ENCODE assay signal across 17 cellular contexts in the genomic region with DNA sequence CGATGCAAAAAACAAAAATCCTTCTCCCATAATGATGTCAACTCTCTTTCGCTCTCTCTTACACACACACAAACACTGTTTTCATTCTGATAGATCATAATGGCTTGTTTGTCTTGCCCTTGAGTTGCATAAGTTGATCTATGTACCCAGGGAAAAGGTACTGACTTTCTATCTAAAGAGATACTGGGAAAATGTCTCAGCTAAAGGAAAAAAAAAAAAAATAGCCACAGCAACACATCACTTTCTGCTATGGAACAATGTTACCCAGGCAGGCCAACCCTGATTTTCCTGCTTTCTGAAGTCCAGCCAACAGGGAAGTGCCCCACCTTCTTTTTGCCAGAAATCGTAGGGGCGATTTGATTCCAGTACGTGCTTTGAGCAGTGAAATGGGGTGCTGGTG.
DNase-seq lines count a peak whose midpoint lies in the region; ATAC-seq and TF ChIP-seq lines count a peak whose summit lies in the region.
"Had no signal": no experiment of that assay in that cellular context is flagged by ENCODE, and none has a peak within 500 bp of the region (broad histone marks: within the 10 kb centered on the region; RNA-seq: fewer than 3 reads in every experiment).

No MANE protein-coding gene starts in this region.

- no peaks in the 10 kb centered on the region for H3K27me3 Mint-ChIP-seq in T-helper 17 cell
- H3K27me3 Mint-ChIP-seq: central memory CD8-positive, alpha-beta T cell had no signal

- H2AK5ac ChIP-seq in IMR-90 (ENCODE audit: low read depth, low read length): peak overlapping the region; percentile 57; the same call in 1 of the 2 replicates

- no peak overlapping the region for H3K4ac ChIP-seq in IMR-90 (ENCODE audit: low read depth, low read length)

- H4K20me1 ChIP-seq in IMR-90 (ENCODE audit: insufficient read depth, low read length): no peaks in the 10 kb centered on the region

- H3K9ac ChIP-seq in IMR-90 (ENCODE audit: low read depth, low read length): no peak overlapping the region

- no peak overlapping the region for H4K5ac ChIP-seq in IMR-90 (ENCODE audit: low read depth, low read length)

- H3K36me3 ChIP-seq in IMR-90 (ENCODE audit: control insufficient read depth, insufficient read depth, low read length) (no peaks in the 10 kb centered on the region), thyroid gland (no peaks in the 10 kb centered on the region)

- 0 out of 2 replicates have a peak overlapping the region, but pooled peaks have one; percentile 50 for H3K14ac ChIP-seq in IMR-90 (replicated peaks; ENCODE audit: low read depth, low read length)

- ATAC-seq in IMR-90 (ENCODE audit: low read depth) (no peak), HG02798 (IDR thresholded peaks at IDR 0.05; ENCODE audit: poor library complexity, unreplicated experiment) (no peak), T-helper 17 cell (no peak)
- ATAC-seq: stimulated activated naive B cell treated with anti-CD40 and anti-IgM and Interleukin-4, amounts not matched to agents 10 μg/mL and 1 μg/mL and 100 μg/mL, for 72 hours; T-cell had no signal

- POLR2A ChIA-PET in IMR-90 (lab: Charles Lee; ENCODE audit: unreplicated experiment): no interaction called here

- TF ChIP-seq POLR2A in IMR-90 (IDR thresholded peaks at IDR 0.05; ENCODE audit: low read depth, low read length): no peak
- no peak for TF ChIP-seq POLR2A in thyroid gland (IDR thresholded peaks at IDR 0.05)

- no peaks in the 10 kb centered on the region for H3K79me1 ChIP-seq in IMR-90 (ENCODE audit: low read depth in 1 of 2, low read length in 2 of 2)

- no peak for TF ChIP-seq RAD21 in IMR-90 (IDR thresholded peaks at IDR 0.05; ENCODE audit: low read length)

- H2AFZ ChIP-seq in IMR-90 (replicated peaks; ENCODE audit: low read length, poor library complexity): no peak overlapping the region

- H3K27ac ChIP-seq in IMR-90 (ENCODE audit: insufficient read depth, low read length): no peak overlapping the region
- H3K27ac ChIP-seq in dorsolateral prefrontal cortex: peak overlapping the region in 58 of 59 donors; percentile 43 to 92 (median 82)
- H3K27ac ChIP-seq in skin epidermis: peak overlapping the region in 11 of 21 experiments; percentile 10 to 74 (median 38)
- no peak overlapping the region for H3K27ac ChIP-seq in thyroid gland
- H3K27ac ChIP-seq: RWPE1, VCaP had no signal

- no TSS peak for BruUV-seq in IMR-90 (replicated peaks; lab: Mats Ljungman, UMichigan)

- no peak overlapping the region for H3K56ac ChIP-seq in IMR-90 (ENCODE audit: extremely low read depth, insufficient read depth, low read length)

- no peak overlapping the region; the same call in 1 of the 2 replicates for H4K91ac ChIP-seq in IMR-90 (ENCODE audit: insufficient read depth, low read depth, low read length)

- H3K4me3 ChIP-seq in IMR-90 (ENCODE audit: insufficient read depth, low read depth, low read length) (no peak overlapping the region), dorsolateral prefrontal cortex (peak overlapping the region in 10 of 59 donors; percentile 3 to 32 (median 16)), skin epidermis (no peak overlapping the region), thyroid gland (replicated peaks in 1 of 3) (no peak overlapping the region)

- in situ Hi-C loops in IMR-90 (cut with MboI; ENCODE audit: low sequenced_read_pairs): no loop called here

- H3K27me3 ChIP-seq in IMR-90 (ENCODE audit: control insufficient read depth, insufficient read depth, low read length) (no peaks in the 10 kb centered on the region), dorsolateral prefrontal cortex (no peaks in the 10 kb centered on the region), thyroid gland (no peaks in the 10 kb centered on the region)

- H2BK120ac ChIP-seq in IMR-90 (ENCODE audit: low read depth, low read length): peak overlapping the region; percentile 33; the same call in 1 of the 2 replicates

- no peak overlapping the region for H3K4me2 ChIP-seq in IMR-90 (ENCODE audit: low read depth, low read length)

- TF ChIP-seq CTCF in IMR-90 (conservative IDR thresholded peaks at IDR 0.05; ENCODE audit: low read depth, low read length): no peak
- TF ChIP-seq CTCF in dorsolateral prefrontal cortex (IDR thresholded peaks at IDR 0.05 in 54 of 56, conservative IDR thresholded peaks at IDR 0.05 in 2 of 56; ENCODE audit: low read depth in 1 of 56, partially characterized antibody in 56 of 56): no peak
- no peak for TF ChIP-seq CTCF in thyroid gland (IDR thresholded peaks at IDR 0.05)

- 0 out of 3 replicates have a peak overlapping the region, but pooled peaks have one; percentile 34 for H2BK15ac ChIP-seq in IMR-90 (ENCODE audit: low read depth, low read length)

- no peak overlapping the region for H3K4me3 Mint-ChIP-seq in T-helper 17 cell
- H3K4me3 Mint-ChIP-seq: activated T-helper 1 cell treated with anti-CD3 and anti-CD28 coated beads, Interleukin-12 subunit alpha, Interleukin-12 subunit beta, Interleukin-2, Interleukin-4 antibody, amounts not matched to agents 30 ng/mL and 10 ng/mL and 1 ng/mL, durations not matched to agents 14 hours and 24 hours and 36 hours; central memory CD8-positive, alpha-beta T cell; stimulated activated naive B cell treated with anti-CD40 and anti-IgM and Interleukin-4, amounts not matched to agents 10 μg/mL and 1 μg/mL and 100 μg/mL, for 72 hours; T-cell had no signal

- H3K9me1 ChIP-seq in IMR-90 (ENCODE audit: insufficient read depth, low read length): peaks cover 5% of the 10 kb centered on the region; the same call in 1 of the 2 replicates

- dilution Hi-C loops in IMR-90 (cut with HindIII; ENCODE audit: low sequenced_read_pairs, unreplicated experiment): no loop called here

- intact Hi-C loops in IMR-90 (cut with micrococcal nuclease): no loop called here
- intact Hi-C loops in dorsolateral prefrontal cortex (cut with DNase I): loop anchor here in 1 of 2 donors (2.0 to 10.0 kb wide), 3 partner anchors 82 to 766 kb away; partner anchors contain the start of gene PLK2
- intact Hi-C loops in thyroid gland (cut with DNase I): no loop called here

- no peak overlapping the region for H3K18ac ChIP-seq in IMR-90 (ENCODE audit: low read depth, low read length)

- no peaks in the 10 kb centered on the region for H3K9me3 ChIP-seq in IMR-90 (ENCODE audit: control insufficient read depth, insufficient read depth, low read length)
- no peaks in the 10 kb centered on the region for H3K9me3 ChIP-seq in thyroid gland
- H3K9me3 ChIP-seq in T-helper 17 cell (ENCODE audit: control insufficient read depth, low read length, poor library complexity, severe bottlenecking): no peaks in the 10 kb centered on the region

- no peak overlapping the region for H2BK5ac ChIP-seq in IMR-90 (ENCODE audit: low read depth, low read length, poor library complexity, severe bottlenecking)

- H3K4me1 Mint-ChIP-seq in T-helper 17 cell: no peaks in the 10 kb centered on the region
- H3K4me1 Mint-ChIP-seq: central memory CD8-positive, alpha-beta T cell; stimulated activated naive B cell treated with anti-CD40 and anti-IgM and Interleukin-4, amounts not matched to agents 10 μg/mL and 1 μg/mL and 100 μg/mL, for 72 hours; T-cell had no signal

- H4K8ac ChIP-seq in IMR-90 (ENCODE audit: low read depth in 2 of 2, low read length in 2 of 2): no peak overlapping the region

- H2AK9ac ChIP-seq in IMR-90 (replicated peaks; ENCODE audit: low read depth, low read length, poor library complexity): no peak overlapping the region

- CTCF ChIA-PET in IMR-90 (lab: Yijun Ruan, JAX): no interaction called here

- no peaks in the 10 kb centered on the region for H3K36me3 Mint-ChIP-seq in T-helper 17 cell (ENCODE audit: low read depth)
- H3K36me3 Mint-ChIP-seq: stimulated activated naive B cell treated with anti-CD40 and anti-IgM and Interleukin-4, amounts not matched to agents 10 μg/mL and 1 μg/mL and 100 μg/mL, for 72 hours; T-cell had no signal

- no peak overlapping the region for H3K23ac ChIP-seq in IMR-90 (ENCODE audit: low read depth, low read length)

- 100% methylated on average over 1 of the region's 5 CpGs; no CpG with 5 or more reads in 1 of the 2 experiments for WGBS in IMR-90 (ENCODE audit: extremely low coverage in 2 of 2, insufficient read length in 1 of 2), 2 experiments
- WGBS in thyroid gland, 2 donors: 82 to 91% methylated on average over 5 of the region's 5 CpGs

- peak overlapping the region; percentile 15; the same call in 1 of the 2 replicates for H2BK20ac ChIP-seq in IMR-90 (ENCODE audit: low read depth, low read length)

- H3K4me1 ChIP-seq in IMR-90 (ENCODE audit: control insufficient read depth, insufficient read depth, low read length) (peaks cover 7% of the 10 kb centered on the region), thyroid gland (peaks cover 3 to 24% of the 10 kb centered on the region in 2 donors)

- H3K27ac Mint-ChIP-seq in T-helper 17 cell: no peak overlapping the region
- H3K27ac Mint-ChIP-seq: activated T-helper 1 cell treated with anti-CD3 and anti-CD28 coated beads, Interleukin-12 subunit alpha, Interleukin-12 subunit beta, Interleukin-2, Interleukin-4 antibody, amounts not matched to agents 30 ng/mL and 10 ng/mL and 1 ng/mL, durations not matched to agents 14 hours and 24 hours and 36 hours; stimulated activated naive B cell treated with anti-CD40 and anti-IgM and Interleukin-4, amounts not matched to agents 10 μg/mL and 1 μg/mL and 100 μg/mL, for 72 hours; T-cell had no signal

- DNase-seq in IMR-90: no peak
- DNase-seq in dorsolateral prefrontal cortex: no peak
- DNase-seq in medulla oblongata (ENCODE audit: extremely low spot score): peak; percentile 65
- DNase-seq in AG08396 (ENCODE audit: low spot score): no peak
- DNase-seq in thyroid gland: no peak
- no peak for DNase-seq in T-helper 17 cell
- DNase-seq: GF-D8; H7; NCI-H1694 treated with DMSO at 0.1 percent for 48 hours; stimulated activated naive B cell treated with anti-CD40 and anti-IgM and Interleukin-4, amounts not matched to agents 10 μg/mL and 1 μg/mL and 100 μg/mL, for 72 hours; T-cell had no signal

TF ChIP-seq in IMR-90, 13 proteins besides CTCF, POLR2A, EP300 and RAD21 (continues in another document):
- TF ChIP-seq SMC3 (IDR thresholded peaks at IDR 0.05; ENCODE audit: low read depth, low read length): no peak
- TF ChIP-seq CHD1 (IDR thresholded peaks at IDR 0.05; ENCODE audit: low read depth, low read length): no peak
- TF ChIP-seq RFX5 (IDR thresholded peaks at IDR 0.05; ENCODE audit: low read depth, low read length): no peak
- no peak for TF ChIP-seq CEBPB (IDR thresholded peaks at IDR 0.05; ENCODE audit: low read depth, low read length)
- no peak for TF ChIP-seq NFE2L2 (IDR thresholded peaks at IDR 0.05; ENCODE audit: low read depth, low read length)
- TF ChIP-seq ELK1 (IDR thresholded peaks at IDR 0.05; ENCODE audit: borderline replicate concordance, low read depth, low read length): no peak
- no peak for TF ChIP-seq MAFK (IDR thresholded peaks at IDR 0.05; ENCODE audit: low read depth, low read length)

Comparison
In these comparisons a context has a peak if more than half of its experiments do, and no peak if none do; other contexts are left out.
1. H3K27ac ChIP-seq: peak in dorsolateral prefrontal cortex (58 of 59) and skin epidermis (11 of 21); none in IMR-90 (single experiment) and thyroid gland (0 of 3).